ENCODE assay signal across 8 cellular contexts in the genomic region with DNA sequence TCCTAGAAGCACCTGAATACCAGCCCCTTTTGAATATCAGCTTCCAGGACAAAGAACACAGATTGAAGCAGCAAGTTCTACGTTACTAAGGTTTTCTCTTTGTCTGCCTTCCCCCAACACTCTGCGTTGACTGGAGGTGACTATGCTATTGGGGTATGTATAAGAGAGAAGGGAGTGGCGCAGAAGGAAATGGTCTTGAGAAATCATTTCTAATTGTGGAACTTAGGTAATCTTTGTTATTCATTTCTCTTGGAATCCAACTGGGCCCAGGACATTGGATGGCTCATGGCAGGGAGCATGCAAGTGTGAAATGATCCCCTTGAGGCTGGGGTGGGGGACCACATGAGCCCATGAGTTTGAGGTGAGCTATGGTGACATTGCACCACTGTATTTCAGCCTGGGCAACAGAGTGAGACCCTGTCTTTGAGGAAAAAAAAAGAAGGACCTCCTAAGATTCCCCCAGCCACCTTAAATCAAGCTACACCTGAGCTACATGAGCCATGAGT. TPM values are rescaled to one million over a fixed set of nuclear protein-coding genes. Genes with fewer than 3 reads are reported as not detected.
DNase-seq lines count a peak whose midpoint lies in the region; ATAC-seq and TF ChIP-seq lines count a peak whose summit lies in the region.
"Had no signal": no experiment of that assay in that cellular context is flagged by ENCODE, and none has a peak within 500 bp of the region (broad histone marks: within the 10 kb centered on the region; RNA-seq: fewer than 3 reads in every experiment).

No MANE protein-coding gene starts in this region.

- peak overlapping the region; percentile 100 for H3K27ac Mint-ChIP-seq in HFFc6
- H3K27ac Mint-ChIP-seq: natural killer cell treated with Interleukin-12 subunit alpha and Interleukin-12 subunit beta and Interleukin-15 and Interleukin-18, amount 100 ng/mL, for 72 hours had no signal

- H3K4me1 ChIP-seq in thoracic aorta (ENCODE audit: control insufficient read depth in 1 of 2, low read depth in 2 of 2): peaks cover 0 to 3% of the 10 kb centered on the region in 2 donors

- no peaks in the 10 kb centered on the region for H3K36me3 Mint-ChIP-seq in HFFc6 (ENCODE audit: low read depth)
- H3K36me3 Mint-ChIP-seq: natural killer cell treated with Interleukin-12 subunit alpha and Interleukin-12 subunit beta and Interleukin-15 and Interleukin-18, amount 100 ng/mL, for 72 hours had no signal

- H3K27me3 Mint-ChIP-seq in HFFc6 (ENCODE audit: insufficient read depth): peaks cover 2% of the 10 kb centered on the region

- no peaks in the 10 kb centered on the region for H3K9me3 Mint-ChIP-seq in HFFc6
- H3K9me3 Mint-ChIP-seq: natural killer cell treated with Interleukin-12 subunit alpha and Interleukin-12 subunit beta and Interleukin-15 and Interleukin-18, amount 100 ng/mL, for 72 hours had no signal

- H3K9me3 ChIP-seq in thoracic aorta: no peaks in the 10 kb centered on the region

- DNase-seq in HFFc6 (peak; percentile 94), fibroblast of pulmonary artery (ENCODE audit: low read depth) (peak; percentile 95), thoracic aorta (ENCODE audit: low spot score) (no peak), OCI-M2 (lab: John Stamatoyannopoulos, UW; ENCODE audit: unreplicated experiment) (no peak), COR-L47 (lab: John Stamatoyannopoulos, UW) (no peak)
- DNase-seq in activated effector memory CD4-positive, alpha-beta T cell treated with anti-CD3 and anti-CD28 coated beads, Interleukin-2, amount 50 U/mL, for 16 hours: no peak

- H3K27ac ChIP-seq in thoracic aorta: peak overlapping the region in 1 of 2 donors; percentile 17

- ATAC-seq in SK-N-SH treated with all-trans-retinoic acid at 6 μM for 48 hours (peak; percentile 75), thoracic aorta (ENCODE audit: insufficient number of reproducible peaks, low FRiP score, low read depth) (peak; percentile 59)

- H3K4me3 Mint-ChIP-seq in HFFc6: peak overlapping the region; percentile 81
- H3K4me3 Mint-ChIP-seq: natural killer cell treated with Interleukin-12 subunit alpha and Interleukin-12 subunit beta and Interleukin-15 and Interleukin-18, amount 100 ng/mL, for 72 hours had no signal

- no peaks in the 10 kb centered on the region for H3K36me3 ChIP-seq in thoracic aorta

- TF ChIP-seq CTCF in HFFc6 (IDR thresholded peaks at IDR 0.05): no peak
- no peak for TF ChIP-seq CTCF in fibroblast of pulmonary artery (IDR thresholded peaks at IDR 0.05; ENCODE audit: low read length, missing control alignments)
- TF ChIP-seq CTCF in thoracic aorta (IDR thresholded peaks at IDR 0.05): no peak

- no peaks in the 10 kb centered on the region for H3K27me3 ChIP-seq in thoracic aorta (replicated peaks; ENCODE audit: insufficient read depth)

- H3K4me3 ChIP-seq in fibroblast of pulmonary artery (replicated peaks; ENCODE audit: low read depth, low read length) (no peak overlapping the region), thoracic aorta (no peak overlapping the region)

- peaks cover 83% of the 10 kb centered on the region for H3K4me1 Mint-ChIP-seq in HFFc6 (ENCODE audit: low read depth)

TF ChIP-seq in SK-N-SH treated with all-trans-retinoic acid at 6 μM for 48 hours, 23 proteins besides CTCF, POLR2A, EP300 and RAD21:
- no peak for TF ChIP-seq RARB (CRISPR knock-in tag; IDR thresholded peaks at IDR 0.05)
- no peak for TF ChIP-seq CSDC2 (CRISPR knock-in tag; IDR thresholded peaks at IDR 0.05)
- no peak for TF ChIP-seq GLIS3 (CRISPR knock-in tag; IDR thresholded peaks at IDR 0.05)
- TF ChIP-seq, protein P1, sequence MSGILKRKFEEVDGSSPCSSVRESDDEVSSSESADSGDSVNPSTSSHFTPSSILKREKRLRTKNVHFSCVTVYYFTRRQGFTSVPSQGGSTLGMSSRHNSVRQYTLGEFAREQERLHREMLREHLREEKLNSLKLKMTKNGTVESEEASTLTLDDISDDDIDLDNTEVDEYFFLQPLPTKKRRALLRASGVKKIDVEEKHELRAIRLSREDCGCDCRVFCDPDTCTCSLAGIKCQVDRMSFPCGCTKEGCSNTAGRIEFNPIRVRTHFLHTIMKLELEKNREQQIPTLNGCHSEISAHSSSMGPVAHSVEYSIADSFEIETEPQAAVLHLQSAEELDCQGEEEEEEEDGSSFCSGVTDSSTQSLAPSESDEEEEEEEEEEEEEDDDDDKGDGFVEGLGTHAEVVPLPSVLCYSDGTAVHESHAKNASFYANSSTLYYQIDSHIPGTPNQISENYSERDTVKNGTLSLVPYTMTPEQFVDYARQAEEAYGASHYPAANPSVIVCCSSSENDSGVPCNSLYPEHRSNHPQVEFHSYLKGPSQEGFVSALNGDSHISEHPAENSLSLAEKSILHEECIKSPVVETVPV (CRISPR knock-in tag; IDR thresholded peaks at IDR 0.05): no peak
- no peak for TF ChIP-seq ZNF70 (CRISPR knock-in tag; IDR thresholded peaks at IDR 0.05)
- TF ChIP-seq, protein P2, sequence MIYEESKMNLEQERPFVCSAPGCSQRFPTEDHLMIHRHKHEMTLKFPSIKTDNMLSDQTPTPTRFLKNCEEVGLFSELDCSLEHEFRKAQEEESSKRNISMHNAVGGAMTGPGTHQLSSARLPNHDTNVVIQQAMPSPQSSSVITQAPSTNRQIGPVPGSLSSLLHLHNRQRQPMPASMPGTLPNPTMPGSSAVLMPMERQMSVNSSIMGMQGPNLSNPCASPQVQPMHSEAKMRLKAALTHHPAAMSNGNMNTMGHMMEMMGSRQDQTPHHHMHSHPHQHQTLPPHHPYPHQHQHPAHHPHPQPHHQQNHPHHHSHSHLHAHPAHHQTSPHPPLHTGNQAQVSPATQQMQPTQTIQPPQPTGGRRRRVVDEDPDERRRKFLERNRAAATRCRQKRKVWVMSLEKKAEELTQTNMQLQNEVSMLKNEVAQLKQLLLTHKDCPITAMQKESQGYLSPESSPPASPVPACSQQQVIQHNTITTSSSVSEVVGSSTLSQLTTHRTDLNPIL (CRISPR knock-in tag; IDR thresholded peaks at IDR 0.05; ENCODE audit: low read depth): no peak
- no peak for TF ChIP-seq POU6F1 (CRISPR knock-in tag; IDR thresholded peaks at IDR 0.05; ENCODE audit: borderline replicate concordance, low read depth)
- no peak for TF ChIP-seq ZNF8 (CRISPR knock-in tag; IDR thresholded peaks at IDR 0.05)

RNA-seq across cellular contexts. Expression of gene XDH, which starts 29.7 kb away (rescaled TPM):
- total RNA-seq in HFFc6 (2021; fragmentation: NEBNext Ultra II Directional; extraction: Animal tissue kit (Norgen Biotek cat#: 25700)): 1 to 10 TPM in 5 of 6 experiments, under 1 TPM in 1; 0.88 to 2.0 (median 1.5) TPM
- total RNA-seq in thoracic aorta: not detected

Comparison
In these comparisons a context has a peak if more than half of its experiments do, and no peak if none do; other contexts are left out.
1. DNase-seq: peak in HFFc6 (single experiment) and fibroblast of pulmonary artery (single experiment); none in thoracic aorta (single experiment), OCI-M2 (single experiment), activated effector memory CD4-positive, alpha-beta T cell treated with anti-CD3 and anti-CD28 coated beads, Interleukin-2, amount 50 U/mL, for 16 hours (single experiment) and COR-L47 (single experiment).